Comparison of ENCODE assay signal across 8 cellular contexts in the genomic region with DNA sequence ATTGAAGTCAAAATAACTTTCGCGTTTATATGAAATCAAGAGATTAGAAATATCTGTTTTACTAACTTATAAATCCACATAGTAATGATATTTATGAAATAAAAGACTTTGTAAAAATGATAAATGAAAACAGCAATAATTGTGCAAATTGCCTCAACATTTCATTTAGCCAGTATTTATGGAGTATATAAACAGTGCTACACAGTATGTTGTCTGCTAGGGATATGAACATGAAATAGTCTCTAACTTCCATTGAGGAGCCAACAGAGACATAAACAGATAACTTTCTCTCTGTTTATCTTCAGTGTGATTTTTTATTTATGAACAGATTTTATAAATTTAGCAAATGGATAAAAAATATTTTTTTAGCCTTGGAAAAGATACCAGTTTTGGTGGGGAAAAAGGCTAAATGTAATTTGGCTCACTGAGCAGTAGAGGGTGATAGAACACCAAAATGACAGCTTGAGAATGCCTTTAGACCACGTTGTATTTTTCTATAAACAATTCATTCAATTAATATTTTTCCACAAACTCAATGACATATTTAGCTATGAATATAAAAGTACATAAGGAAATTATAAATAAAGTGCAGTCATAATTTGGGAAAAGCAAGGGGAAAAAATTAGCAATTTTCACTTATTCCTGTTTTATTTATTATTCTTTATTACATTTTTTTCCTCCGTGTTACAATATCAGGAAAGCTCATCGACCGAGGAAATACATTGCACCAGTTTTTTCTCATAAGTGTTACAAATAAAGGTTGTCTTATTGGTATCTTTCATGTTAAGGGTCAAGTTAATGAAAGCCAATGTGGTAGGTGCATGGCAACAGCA. TPM values are rescaled to one million over a fixed set of nuclear protein-coding genes. Genes with fewer than 3 reads are reported as not detected.
A peak's percentile ranks its signal among the peaks of the same experiment; 100 is the strongest.
DNase-seq lines count a peak whose midpoint lies in the region; ATAC-seq and TF ChIP-seq lines count a peak whose summit lies in the region.

No MANE protein-coding gene starts in this region.

- H3K27me3 ChIP-seq in WERI-Rb-1 (ENCODE audit: insufficient read depth, low read depth, severe bottlenecking) (no peaks in the 10 kb centered on the region), right atrium auricular region (no peaks in the 10 kb centered on the region), stomach (peaks cover 0 to 6% (median 0%) of the 10 kb centered on the region in 3 donors)

- no peak overlapping the region for H3K27ac ChIP-seq in WERI-Rb-1
- H3K27ac ChIP-seq in right atrium auricular region: no peak overlapping the region
- H3K27ac ChIP-seq in stomach: no peak overlapping the region

- no peaks in the 10 kb centered on the region for H3K9me3 Mint-ChIP-seq in activated CD8-positive, alpha-beta T cell treated with anti-CD3 and anti-CD28 coated beads for 36 hours
- H3K9me3 Mint-ChIP-seq in activated CD8-positive, alpha-beta T cell treated with anti-CD3 and anti-CD28 coated beads, Interleukin-2, amount 10 ng/mL, durations not matched to agents 7 days and 5 days (ENCODE audit: insufficient read depth): no peaks in the 10 kb centered on the region

- DNase-seq in activated CD8-positive, alpha-beta T cell treated with anti-CD3 and anti-CD28 coated beads for 36 hours: no peak
- no peak for DNase-seq in activated CD8-positive, alpha-beta T cell treated with anti-CD3 and anti-CD28 coated beads, Interleukin-2, amount 10 ng/mL, durations not matched to agents 7 days and 5 days
- peak; percentile 13 for DNase-seq in NCI-H1092 (lab: John Stamatoyannopoulos, UW)
- no peak for DNase-seq in WERI-Rb-1
- DNase-seq in right atrium auricular region (ENCODE audit: low spot score): no peak
- no peak for DNase-seq in stomach
- no peak for DNase-seq in hepatic stellate cell (ENCODE audit: low spot score)

- POLR2A ChIA-PET in activated CD8-positive, alpha-beta T cell treated with anti-CD3 and anti-CD28 coated beads for 36 hours (lab: Charles Lee): interaction anchor here (0.7 to 1.2 kb wide), 4 partner anchors 47 to 134 kb away, joined by 3 to 5 read pairs (median 4); no protein-coding TSS in a partner anchor
- POLR2A ChIA-PET in activated CD8-positive, alpha-beta T cell treated with anti-CD3 and anti-CD28 coated beads, Interleukin-2, amount 10 ng/mL, durations not matched to agents 7 days and 5 days (lab: Charles Lee): interaction anchor here (1.1 kb wide), 2 partner anchors 47 to 49 kb away, joined by 3 to 4 read pairs; a partner anchor contains a TSS

- H3K9me3 ChIP-seq in WERI-Rb-1 (ENCODE audit: severe bottlenecking): no peaks in the 10 kb centered on the region
- no peaks in the 10 kb centered on the region for H3K9me3 ChIP-seq in right atrium auricular region
- H3K9me3 ChIP-seq in stomach: no peaks in the 10 kb centered on the region

- no peak overlapping the region for H3K4me3 Mint-ChIP-seq in activated CD8-positive, alpha-beta T cell treated with anti-CD3 and anti-CD28 coated beads for 36 hours
- H3K4me3 Mint-ChIP-seq in activated CD8-positive, alpha-beta T cell treated with anti-CD3 and anti-CD28 coated beads, Interleukin-2, amount 10 ng/mL, durations not matched to agents 7 days and 5 days: no peak overlapping the region

- 54 to 58% (median 56%) methylated on average over 6 of the region's 6 CpGs for WGBS in stomach, 5 donors

- H3K4me1 Mint-ChIP-seq in activated CD8-positive, alpha-beta T cell treated with anti-CD3 and anti-CD28 coated beads for 36 hours (ENCODE audit: low read depth): no peaks in the 10 kb centered on the region
- H3K4me1 Mint-ChIP-seq in activated CD8-positive, alpha-beta T cell treated with anti-CD3 and anti-CD28 coated beads, Interleukin-2, amount 10 ng/mL, durations not matched to agents 7 days and 5 days (ENCODE audit: low read depth): no peaks in the 10 kb centered on the region

- H3K4me1 ChIP-seq in right atrium auricular region (no peaks in the 10 kb centered on the region), stomach (no peaks in the 10 kb centered on the region)

- intact Hi-C loops in activated CD8-positive, alpha-beta T cell treated with anti-CD3 and anti-CD28 coated beads for 36 hours (cut with micrococcal nuclease): loop anchor here (1.0 kb wide), 1 partner anchor 49 kb away; no protein-coding TSS in a partner anchor
- intact Hi-C loops in stomach (cut with DNase I; ENCODE audit: low total_unique reads): loop anchor here (5.0 kb wide), 1 partner anchor 130 kb away; no protein-coding TSS in a partner anchor

- no peak for TF ChIP-seq EP300 in stomach (IDR thresholded peaks at IDR 0.05)

- no peak overlapping the region for H3K27ac Mint-ChIP-seq in activated CD8-positive, alpha-beta T cell treated with anti-CD3 and anti-CD28 coated beads for 36 hours
- H3K27ac Mint-ChIP-seq in activated CD8-positive, alpha-beta T cell treated with anti-CD3 and anti-CD28 coated beads, Interleukin-2, amount 10 ng/mL, durations not matched to agents 7 days and 5 days: no peak overlapping the region

- peak; percentile 93 for TF ChIP-seq CTCF in activated CD8-positive, alpha-beta T cell treated with anti-CD3 and anti-CD28 coated beads for 36 hours (IDR thresholded peaks at IDR 0.05)
- peak; percentile 56 for TF ChIP-seq CTCF in WERI-Rb-1 (IDR thresholded peaks at IDR 0.05; ENCODE audit: low read depth, low read length)
- peak; percentile 64 to 92 for TF ChIP-seq CTCF in right atrium auricular region (IDR thresholded peaks at IDR 0.05)
- TF ChIP-seq CTCF in stomach (IDR thresholded peaks at IDR 0.05): peak in 5 of 7 experiments; percentile 40 to 84 (median 77)

- ATAC-seq in activated CD8-positive, alpha-beta T cell treated with anti-CD3 and anti-CD28 coated beads for 36 hours: peak; percentile 64
- ATAC-seq in activated CD8-positive, alpha-beta T cell treated with anti-CD3 and anti-CD28 coated beads, Interleukin-2, amount 10 ng/mL, durations not matched to agents 7 days and 5 days: no peak
- no peak for ATAC-seq in GM21360 (IDR thresholded peaks at IDR 0.05; ENCODE audit: unreplicated experiment)

- no peaks in the 10 kb centered on the region for H3K36me3 Mint-ChIP-seq in activated CD8-positive, alpha-beta T cell treated with anti-CD3 and anti-CD28 coated beads for 36 hours (ENCODE audit: low read depth)
- H3K36me3 Mint-ChIP-seq in activated CD8-positive, alpha-beta T cell treated with anti-CD3 and anti-CD28 coated beads, Interleukin-2, amount 10 ng/mL, durations not matched to agents 7 days and 5 days (ENCODE audit: low read depth): no peaks in the 10 kb centered on the region

- CTCF ChIA-PET in activated CD8-positive, alpha-beta T cell treated with anti-CD3 and anti-CD28 coated beads for 36 hours (lab: Charles Lee): interaction anchor here (0.6 to 5.9 kb wide), 21 partner anchors 9 to 197 kb away, joined by 3 to 110 read pairs (median 5); a partner anchor contains a TSS
- CTCF ChIA-PET in activated CD8-positive, alpha-beta T cell treated with anti-CD3 and anti-CD28 coated beads, Interleukin-2, amount 10 ng/mL, durations not matched to agents 7 days and 5 days (lab: Charles Lee): interaction anchor here (0.6 to 5.5 kb wide), 14 partner anchors 10 to 386 kb away, joined by 3 to 104 read pairs (median 3); a partner anchor contains a TSS

- H3K4me3 ChIP-seq in WERI-Rb-1 (ENCODE audit: low read depth, low read length) (no peak overlapping the region), right atrium auricular region (no peak overlapping the region), stomach (no peak overlapping the region)

- TF ChIP-seq POLR2A in stomach (IDR thresholded peaks at IDR 0.05): no peak

- H3K27me3 Mint-ChIP-seq in activated CD8-positive, alpha-beta T cell treated with anti-CD3 and anti-CD28 coated beads for 36 hours: peaks cover 8% of the 10 kb centered on the region
- peaks cover 57% of the 10 kb centered on the region for H3K27me3 Mint-ChIP-seq in activated CD8-positive, alpha-beta T cell treated with anti-CD3 and anti-CD28 coated beads, Interleukin-2, amount 10 ng/mL, durations not matched to agents 7 days and 5 days (ENCODE audit: low read depth)

- no peaks in the 10 kb centered on the region for H3K36me3 ChIP-seq in WERI-Rb-1
- no peaks in the 10 kb centered on the region for H3K36me3 ChIP-seq in right atrium auricular region
- H3K36me3 ChIP-seq in stomach: no peaks in the 10 kb centered on the region

RNA-seq across cellular contexts. Expression of a gene that starts 47.4 kb away (rescaled TPM):
- total RNA-seq in activated CD8-positive, alpha-beta T cell treated with anti-CD3 and anti-CD28 coated beads for 36 hours: 10 to 100 TPM; 10.4 to 12.6 TPM
- total RNA-seq in activated CD8-positive, alpha-beta T cell treated with anti-CD3 and anti-CD28 coated beads, Interleukin-2, amount 10 ng/mL, durations not matched to agents 7 days and 5 days: 10 to 100 TPM; 18.1 to 18.9 TPM
- 1 to 10 TPM; 6.1 to 7.4 TPM for total RNA-seq in right atrium auricular region
- total RNA-seq in stomach: 10 to 100 TPM in 3 of 5 donors, 1 to 10 TPM in 2; 4.7 to 33.2 (median 11.0) TPM
- polyA plus RNA-seq in stomach: 10 to 100 TPM in 1 of 3 donors, 1 to 10 TPM in 2; 3.1 to 11.9 (median 8.3) TPM
